ENCODE assay signal across 9 cellular contexts in genomic region chr13:70310720-70311119, GRCh38.
DNase-seq lines count a peak whose midpoint lies in the region; ATAC-seq and TF ChIP-seq lines count a peak whose summit lies in the region.
"Had no signal": no experiment of that assay in that cellular context is flagged by ENCODE, and none has a peak within 500 bp of the region (broad histone marks: within the 10 kb centered on the region; RNA-seq: fewer than 3 reads in every experiment).

No MANE protein-coding gene starts in this region.

- no peak overlapping the region for H3K27ac Mint-ChIP-seq in chondrocyte (ENCODE audit: unreplicated experiment)
- H3K27ac Mint-ChIP-seq in activated naive CD4-positive, alpha-beta T cell treated with anti-CD3 and anti-CD28 coated beads, Interleukin-2, amount 10 ng/mL, durations not matched to agents 7 days and 5 days, result no peak overlapping the region
- H3K27ac Mint-ChIP-seq: stimulated activated naive B cell treated with anti-CD40 and anti-IgM and Interleukin-4, amounts not matched to agents 10 μg/mL and 1 μg/mL and 100 μg/mL, for 72 hours had no signal

- DNase-seq in NCI-H2196 (lab: John Stamatoyannopoulos, UW; ENCODE audit: unreplicated experiment) (peak; percentile 22), NCI-H2196 treated with DMSO at 0.1 percent for 48 hours (lab: John Stamatoyannopoulos, UW; ENCODE audit: unreplicated experiment) (no peak), NCI-H446 (lab: John Stamatoyannopoulos, UW) (peak; percentile 17 to 28), chondrocyte (ENCODE audit: low spot score) (no peak), smooth muscle cell of the brain vasculature (ENCODE audit: low read depth, low spot score) (peak; percentile 7)
- DNase-seq in activated naive CD4-positive, alpha-beta T cell treated with anti-CD3 and anti-CD28 coated beads, Interleukin-2, amount 10 ng/mL, durations not matched to agents 7 days and 5 days, result no peak
- DNase-seq: stimulated activated naive B cell treated with anti-CD40 and anti-IgM and Interleukin-4, amounts not matched to agents 10 μg/mL and 1 μg/mL and 100 μg/mL, for 72 hours had no signal

- H3K4me1 Mint-ChIP-seq in chondrocyte (ENCODE audit: low read depth), result no peaks in the 10 kb centered on the region
- no peaks in the 10 kb centered on the region for H3K4me1 Mint-ChIP-seq in activated naive CD4-positive, alpha-beta T cell treated with anti-CD3 and anti-CD28 coated beads, Interleukin-2, amount 10 ng/mL, durations not matched to agents 7 days and 5 days
- H3K4me1 Mint-ChIP-seq: stimulated activated naive B cell treated with anti-CD40 and anti-IgM and Interleukin-4, amounts not matched to agents 10 μg/mL and 1 μg/mL and 100 μg/mL, for 72 hours had no signal

- no peaks in the 10 kb centered on the region for H3K9me3 Mint-ChIP-seq in chondrocyte (ENCODE audit: low read depth)
- peaks cover 2% of the 10 kb centered on the region for H3K9me3 Mint-ChIP-seq in activated naive CD4-positive, alpha-beta T cell treated with anti-CD3 and anti-CD28 coated beads, Interleukin-2, amount 10 ng/mL, durations not matched to agents 7 days and 5 days
- H3K9me3 Mint-ChIP-seq: stimulated activated naive B cell treated with anti-CD40 and anti-IgM and Interleukin-4, amounts not matched to agents 10 μg/mL and 1 μg/mL and 100 μg/mL, for 72 hours had no signal

- CTCF ChIA-PET in activated naive CD4-positive, alpha-beta T cell treated with anti-CD3 and anti-CD28 coated beads, Interleukin-2, amount 10 ng/mL, durations not matched to agents 7 days and 5 days (lab: Charles Lee), result no interaction called here

- H3K36me3 Mint-ChIP-seq in chondrocyte (ENCODE audit: low read depth), result no peaks in the 10 kb centered on the region
- no peaks in the 10 kb centered on the region for H3K36me3 Mint-ChIP-seq in activated naive CD4-positive, alpha-beta T cell treated with anti-CD3 and anti-CD28 coated beads, Interleukin-2, amount 10 ng/mL, durations not matched to agents 7 days and 5 days
- H3K36me3 Mint-ChIP-seq: stimulated activated naive B cell treated with anti-CD40 and anti-IgM and Interleukin-4, amounts not matched to agents 10 μg/mL and 1 μg/mL and 100 μg/mL, for 72 hours had no signal

- no peaks in the 10 kb centered on the region for H3K27me3 Mint-ChIP-seq in chondrocyte (ENCODE audit: low read depth)
- H3K27me3 Mint-ChIP-seq in activated naive CD4-positive, alpha-beta T cell treated with anti-CD3 and anti-CD28 coated beads, Interleukin-2, amount 10 ng/mL, durations not matched to agents 7 days and 5 days, result no peaks in the 10 kb centered on the region
- H3K27me3 Mint-ChIP-seq: stimulated activated naive B cell treated with anti-CD40 and anti-IgM and Interleukin-4, amounts not matched to agents 10 μg/mL and 1 μg/mL and 100 μg/mL, for 72 hours had no signal

- TF ChIP-seq CTCF in chondrocyte (IDR thresholded peaks at IDR 0.05), result peak; percentile 83

- H3K4me3 Mint-ChIP-seq in chondrocyte (ENCODE audit: unreplicated experiment), result no peak overlapping the region
- no peak overlapping the region for H3K4me3 Mint-ChIP-seq in activated naive CD4-positive, alpha-beta T cell treated with anti-CD3 and anti-CD28 coated beads, Interleukin-2, amount 10 ng/mL, durations not matched to agents 7 days and 5 days
- H3K4me3 Mint-ChIP-seq: stimulated activated naive B cell treated with anti-CD40 and anti-IgM and Interleukin-4, amounts not matched to agents 10 μg/mL and 1 μg/mL and 100 μg/mL, for 72 hours had no signal

- ATAC-seq in HG03520 (IDR thresholded peaks at IDR 0.05; ENCODE audit: unreplicated experiment) (no peak), HG02642 (IDR thresholded peaks at IDR 0.05; ENCODE audit: poor library complexity, unreplicated experiment) (no peak)

Comparison
In these comparisons a context has a peak if more than half of its experiments do, and no peak if none do; other contexts are left out.
1. DNase-seq: peak in NCI-H2196 (single experiment), NCI-H446 (2 of 2) and smooth muscle cell of the brain vasculature (single experiment); none in NCI-H2196 treated with DMSO at 0.1 percent for 48 hours (single experiment), chondrocyte (single experiment) and activated naive CD4-positive, alpha-beta T cell treated with anti-CD3 and anti-CD28 coated beads, Interleukin-2, amount 10 ng/mL, durations not matched to agents 7 days and 5 days (single experiment).